17 cellular contexts compared by ENCODE assay signal in the genomic region with DNA sequence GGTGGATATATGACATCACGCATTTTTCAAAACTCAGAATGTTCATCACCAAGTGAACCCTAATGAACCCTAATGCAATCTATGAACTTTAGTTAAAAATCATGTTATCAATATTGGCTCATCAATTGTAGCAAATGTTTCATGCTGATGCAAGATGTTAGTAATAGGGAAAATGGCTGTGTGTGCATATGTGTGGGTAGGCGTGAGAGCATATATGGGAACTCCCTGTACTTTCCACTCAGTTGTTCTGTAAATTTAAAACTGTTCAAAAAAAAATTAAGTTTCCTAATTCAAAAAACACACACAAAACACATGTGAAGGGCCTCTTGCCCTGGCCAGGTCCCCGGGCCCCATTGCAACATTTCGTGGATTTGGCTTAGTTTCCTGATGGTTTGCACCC.
A peak's percentile ranks its signal among the peaks of the same experiment; 100 is the strongest.
DNase-seq lines count a peak whose midpoint lies in the region; ATAC-seq and TF ChIP-seq lines count a peak whose summit lies in the region.
"Had no signal": no experiment of that assay in that cellular context is flagged by ENCODE, and none has a peak within 500 bp of the region (broad histone marks: within the 10 kb centered on the region; RNA-seq: fewer than 3 reads in every experiment).

No MANE protein-coding gene starts in this region.

- no peak overlapping the region for H3K4me3 ChIP-seq in lower lobe of right lung
- H3K4me3 ChIP-seq: mucosa of descending colon, sigmoid colon, upper lobe of right lung had no signal

- DNase-seq in T-helper 2 cell treated with Interferon-gamma antibody and Interleukin-4, amounts not matched to agents 5 μg/mL and 100 μg/mL, for 36 hours (ENCODE audit: low spot score), result peak; percentile 32
- DNase-seq in T-helper 2 cell, result no peak
- DNase-seq in stimulated activated naive CD8-positive, alpha-beta T cell treated with anti-CD3 and anti-CD28 coated beads, Interleukin-15, Interleukin-2, amounts not matched to agents 100 U/mL and 50 U/mL, for 24 hours, result no peak
- DNase-seq in activated naive CD4-positive, alpha-beta T cell treated with anti-CD3 and anti-CD28 coated beads, Interleukin-2, amount 50 U/mL, for 16 hours, result peak; percentile 12
- no peak for DNase-seq in NCI-H1694 treated with DMSO at 0.1 percent for 48 hours (lab: John Stamatoyannopoulos, UW)
- no peak for DNase-seq in NCI-H82 (lab: John Stamatoyannopoulos, UW)
- DNase-seq in lower lobe of right lung, result no peak
- DNase-seq: SIG-M5, upper lobe of right lung had no signal

- no peaks in the 10 kb centered on the region for H3K36me3 Mint-ChIP-seq in T-helper 2 cell treated with Interferon-gamma antibody and Interleukin-4, amounts not matched to agents 5 μg/mL and 100 μg/mL, for 36 hours (ENCODE audit: low read depth)
- no peaks in the 10 kb centered on the region for H3K36me3 Mint-ChIP-seq in stimulated activated naive CD8-positive, alpha-beta T cell treated with anti-CD3 and anti-CD28 coated beads, Interleukin-15, Interleukin-2, amounts not matched to agents 100 ng/mL and 50 ng/mL, for 24 hours (ENCODE audit: low read depth)
- H3K36me3 Mint-ChIP-seq: immature natural killer cell had no signal

- no peak for TF ChIP-seq CTCF in lower lobe of right lung (IDR thresholded peaks at IDR 0.05)

- no peaks in the 10 kb centered on the region for H3K36me3 ChIP-seq in lower lobe of right lung
- H3K36me3 ChIP-seq: sigmoid colon, upper lobe of right lung had no signal

- no peak overlapping the region for H3K27ac Mint-ChIP-seq in T-helper 2 cell treated with Interferon-gamma antibody and Interleukin-4, amounts not matched to agents 5 μg/mL and 100 μg/mL, for 36 hours
- peak overlapping the region; percentile 34 for H3K27ac Mint-ChIP-seq in stimulated activated naive CD8-positive, alpha-beta T cell treated with anti-CD3 and anti-CD28 coated beads, Interleukin-15, Interleukin-2, amounts not matched to agents 100 ng/mL and 50 ng/mL, for 24 hours
- H3K27ac Mint-ChIP-seq: immature natural killer cell had no signal

- H3K4me3 Mint-ChIP-seq in T-helper 2 cell treated with Interferon-gamma antibody and Interleukin-4, amounts not matched to agents 5 μg/mL and 100 μg/mL, for 36 hours, result no peak overlapping the region
- no peak overlapping the region for H3K4me3 Mint-ChIP-seq in stimulated activated naive CD8-positive, alpha-beta T cell treated with anti-CD3 and anti-CD28 coated beads, Interleukin-15, Interleukin-2, amounts not matched to agents 100 ng/mL and 50 ng/mL, for 24 hours
- H3K4me3 Mint-ChIP-seq: central memory CD8-positive, alpha-beta T cell; immature natural killer cell; neural crest cell had no signal

- intact Hi-C loops in lower lobe of right lung (cut with DNase I), result no loop called here

- H3K9me3 Mint-ChIP-seq in T-helper 2 cell treated with Interferon-gamma antibody and Interleukin-4, amounts not matched to agents 5 μg/mL and 100 μg/mL, for 36 hours, result no peaks in the 10 kb centered on the region
- H3K9me3 Mint-ChIP-seq in stimulated activated naive CD8-positive, alpha-beta T cell treated with anti-CD3 and anti-CD28 coated beads, Interleukin-15, Interleukin-2, amounts not matched to agents 100 ng/mL and 50 ng/mL, for 24 hours, result no peaks in the 10 kb centered on the region
- H3K9me3 Mint-ChIP-seq: central memory CD8-positive, alpha-beta T cell; immature natural killer cell had no signal

- H3K27me3 ChIP-seq in lower lobe of right lung (ENCODE audit: low read depth), result no peaks in the 10 kb centered on the region
- H3K27me3 ChIP-seq: sigmoid colon, upper lobe of right lung had no signal

- no peak for ATAC-seq in stimulated activated naive CD8-positive, alpha-beta T cell treated with anti-CD3 and anti-CD28 coated beads, Interleukin-15, Interleukin-2, amounts not matched to agents 100 U/mL and 50 U/mL, for 24 hours
- no peak for ATAC-seq in lower lobe of right lung

- H3K27me3 Mint-ChIP-seq in T-helper 2 cell treated with Interferon-gamma antibody and Interleukin-4, amounts not matched to agents 5 μg/mL and 100 μg/mL, for 36 hours (ENCODE audit: low read depth), result peaks cover 13% of the 10 kb centered on the region
- H3K27me3 Mint-ChIP-seq in stimulated activated naive CD8-positive, alpha-beta T cell treated with anti-CD3 and anti-CD28 coated beads, Interleukin-15, Interleukin-2, amounts not matched to agents 100 ng/mL and 50 ng/mL, for 24 hours, result no peaks in the 10 kb centered on the region
- H3K27me3 Mint-ChIP-seq: central memory CD8-positive, alpha-beta T cell had no signal

- H3K9me3 ChIP-seq in lower lobe of right lung, result no peaks in the 10 kb centered on the region
- H3K9me3 ChIP-seq: Caco-2, mucosa of descending colon, sigmoid colon, upper lobe of right lung had no signal

- H3K4me1 Mint-ChIP-seq in T-helper 2 cell treated with Interferon-gamma antibody and Interleukin-4, amounts not matched to agents 5 μg/mL and 100 μg/mL, for 36 hours (ENCODE audit: low read depth), result peaks cover 14% of the 10 kb centered on the region
- peaks cover 35% of the 10 kb centered on the region for H3K4me1 Mint-ChIP-seq in stimulated activated naive CD8-positive, alpha-beta T cell treated with anti-CD3 and anti-CD28 coated beads, Interleukin-15, Interleukin-2, amounts not matched to agents 100 ng/mL and 50 ng/mL, for 24 hours (ENCODE audit: low read depth)
- H3K4me1 Mint-ChIP-seq: central memory CD8-positive, alpha-beta T cell had no signal

- no peak overlapping the region for H3K27ac ChIP-seq in lower lobe of right lung
- H3K27ac ChIP-seq: 22Rv1, sigmoid colon, upper lobe of right lung had no signal

- no peaks in the 10 kb centered on the region for H3K4me1 ChIP-seq in lower lobe of right lung

Comparison
In these comparisons a context has a peak if more than half of its experiments do, and no peak if none do; other contexts are left out.
1. DNase-seq: peak in T-helper 2 cell treated with Interferon-gamma antibody and Interleukin-4, amounts not matched to agents 5 μg/mL and 100 μg/mL, for 36 hours (single experiment) and activated naive CD4-positive, alpha-beta T cell treated with anti-CD3 and anti-CD28 coated beads, Interleukin-2, amount 50 U/mL, for 16 hours (single experiment); none in T-helper 2 cell (0 of 5), stimulated activated naive CD8-positive, alpha-beta T cell treated with anti-CD3 and anti-CD28 coated beads, Interleukin-15, Interleukin-2, amounts not matched to agents 100 U/mL and 50 U/mL, for 24 hours (single experiment), NCI-H1694 treated with DMSO at 0.1 percent for 48 hours (single experiment), NCI-H82 (single experiment) and lower lobe of right lung (single experiment).